In the genomic region with DNA sequence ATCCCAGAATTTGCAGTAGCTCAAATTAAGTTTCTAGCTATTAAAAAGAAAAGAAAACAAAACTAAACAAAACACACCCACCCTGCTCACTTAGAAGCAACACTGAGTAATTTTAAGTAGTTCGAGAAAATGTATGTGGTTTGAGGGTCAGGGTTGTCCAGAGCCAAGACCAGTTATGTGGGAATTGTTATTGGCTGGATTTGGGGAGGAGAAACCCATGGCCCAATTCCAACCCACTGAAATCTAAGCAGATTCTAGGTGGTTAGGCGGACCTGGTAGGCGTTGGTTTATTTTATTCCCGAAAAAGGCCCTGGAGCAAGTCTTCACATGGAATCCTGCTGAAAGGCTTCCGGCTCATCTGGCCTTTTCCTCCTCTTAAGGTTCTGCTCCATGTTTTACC, we compare ENCODE assay signal across 18 cellular contexts.
DNase-seq lines count a peak whose midpoint lies in the region; ATAC-seq, FAIRE-seq and TF ChIP-seq lines count a peak whose summit lies in the region.
"Had no signal": no experiment of that assay in that cellular context is flagged by ENCODE, and none has a peak within 500 bp of the region (broad histone marks: within the 10 kb centered on the region; RNA-seq: fewer than 3 reads in every experiment).

No MANE protein-coding gene starts in this region.

- peaks cover 27% of the 10 kb centered on the region for H3K4me1 Mint-ChIP-seq in endodermal cell
- peaks cover 15% of the 10 kb centered on the region for H3K4me1 Mint-ChIP-seq in activated T-helper 17 cell treated with anti-CD3 and anti-CD28 coated beads, Interleukin-2, amount 50 U/mL, for 72 hours

- DNase-seq in NCI-H226 (peak; percentile 59), endodermal cell (no peak), uterus (no peak), Kasumi-1 (lab: John Stamatoyannopoulos, UW) (no peak), GM12892 (ENCODE audit: insufficient read length) (no peak)
- DNase-seq: activated naive CD8-positive, alpha-beta T cell treated with anti-CD3 and anti-CD28 coated beads, Interleukin-2, amount 10 ng/mL, durations not matched to agents 7 days and 5 days; effector CD4-positive, alpha-beta T cell; head of caudate nucleus; MV-4-11; NCI-H2171 had no signal

- H3K4me3 ChIP-seq in endodermal cell (ENCODE audit: low read length) (no peak overlapping the region), muscle layer of colon (ENCODE audit: low read depth in 1 of 2, low read length in 2 of 2) (no peak overlapping the region), uterus (no peak overlapping the region)
- H3K4me3 ChIP-seq: skin epidermis had no signal

- no peak overlapping the region for H3K4me3 Mint-ChIP-seq in endodermal cell
- H3K4me3 Mint-ChIP-seq in activated T-helper 17 cell treated with anti-CD3 and anti-CD28 coated beads, Interleukin-2, amount 50 U/mL, for 72 hours = no peak overlapping the region
- H3K4me3 Mint-ChIP-seq: activated naive CD8-positive, alpha-beta T cell treated with anti-CD3 and anti-CD28 coated beads, Interleukin-2, amount 10 ng/mL, durations not matched to agents 7 days and 5 days; neural crest cell; WTC11 had no signal

- H3K9ac ChIP-seq in endodermal cell (ENCODE audit: extremely low read depth, low read length, poor library complexity, severe bottlenecking) = no peak overlapping the region
- H3K9ac ChIP-seq in muscle layer of colon (ENCODE audit: low read length) = no peak overlapping the region

- TF ChIP-seq POLR2A in uterus (IDR thresholded peaks at IDR 0.05) = no peak
- TF ChIP-seq POLR2A in GM12892 (IDR thresholded peaks at IDR 0.05; ENCODE audit: low read depth, low read length) = no peak

- TF ChIP-seq CTCF in endodermal cell (conservative IDR thresholded peaks at IDR 0.05) = no peak
- TF ChIP-seq CTCF in uterus (IDR thresholded peaks at IDR 0.05) = no peak

- H3K27ac ChIP-seq in endodermal cell (ENCODE audit: low read depth, low read length) = no peak overlapping the region
- H3K27ac ChIP-seq in muscle layer of colon (ENCODE audit: low read depth, low read length) = peak overlapping the region; percentile 39
- H3K27ac ChIP-seq in uterus = peak overlapping the region; percentile 74 to 89
- H3K27ac ChIP-seq: skin epidermis had no signal

- peaks cover 18% of the 10 kb centered on the region for H3K4me1 ChIP-seq in endodermal cell (ENCODE audit: control insufficient read depth, insufficient read depth, low read length)
- peaks cover 67% of the 10 kb centered on the region for H3K4me1 ChIP-seq in muscle layer of colon (ENCODE audit: insufficient read depth, low read length)
- peaks cover 8 to 9% of the 10 kb centered on the region in 2 donors for H3K4me1 ChIP-seq in uterus

- peaks cover 9% of the 10 kb centered on the region for H3K36me3 Mint-ChIP-seq in endodermal cell (ENCODE audit: low read depth)
- H3K36me3 Mint-ChIP-seq in activated T-helper 17 cell treated with anti-CD3 and anti-CD28 coated beads, Interleukin-2, amount 50 U/mL, for 72 hours (ENCODE audit: low read depth) = no peaks in the 10 kb centered on the region
- H3K36me3 Mint-ChIP-seq: WTC11 had no signal

- no peaks in the 10 kb centered on the region for H3K27me3 Mint-ChIP-seq in endodermal cell (ENCODE audit: insufficient read depth)
- H3K27me3 Mint-ChIP-seq in activated T-helper 17 cell treated with anti-CD3 and anti-CD28 coated beads, Interleukin-2, amount 50 U/mL, for 72 hours = no peaks in the 10 kb centered on the region

- intact Hi-C loops in uterus (cut with DNase I; ENCODE audit: low total_unique reads) = no loop called here

- FAIRE-seq in GM12892 (lab: Jason Lieb, UNC) = no peak
- FAIRE-seq: HTR-8/SVneo had no signal

- H3K27me3 ChIP-seq in endodermal cell (ENCODE audit: control insufficient read depth, insufficient read depth, low read length, poor library complexity, severe bottlenecking) = no peaks in the 10 kb centered on the region
- H3K27me3 ChIP-seq in muscle layer of colon (ENCODE audit: control insufficient read depth in 1 of 2, insufficient read depth in 2 of 2, low read length in 2 of 2) = no peaks in the 10 kb centered on the region
- H3K27me3 ChIP-seq in uterus = no peaks in the 10 kb centered on the region

- H3K9me3 ChIP-seq in endodermal cell (ENCODE audit: control insufficient read depth, low read length) (no peaks in the 10 kb centered on the region), muscle layer of colon (ENCODE audit: low read length) (no peaks in the 10 kb centered on the region), uterus (no peaks in the 10 kb centered on the region)

- ATAC-seq in HG03039 (IDR thresholded peaks at IDR 0.05; ENCODE audit: unreplicated experiment) = no peak
- no peak for ATAC-seq in activated T-helper 17 cell treated with anti-CD3 and anti-CD28 coated beads, Interleukin-2, amount 50 U/mL, for 72 hours (replicated peaks)
- ATAC-seq: HCT116, WTC11 had no signal

- WGBS in endodermal cell (ENCODE audit: insufficient coverage in 1 of 2, insufficient read length in 1 of 2), 2 experiments = 94 to 100% methylated on average over 3 to 5 of the region's 5 CpGs

- no peaks in the 10 kb centered on the region for H3K9me3 Mint-ChIP-seq in endodermal cell
- H3K9me3 Mint-ChIP-seq in activated T-helper 17 cell treated with anti-CD3 and anti-CD28 coated beads, Interleukin-2, amount 50 U/mL, for 72 hours = no peaks in the 10 kb centered on the region
- H3K9me3 Mint-ChIP-seq: neural crest cell, WTC11 had no signal

- H3K36me3 ChIP-seq in endodermal cell (ENCODE audit: control insufficient read depth, insufficient read depth, low read length) (peaks cover 64% of the 10 kb centered on the region), muscle layer of colon (ENCODE audit: insufficient read depth, low read length) (peaks cover 1% of the 10 kb centered on the region), uterus (no peaks in the 10 kb centered on the region)

- H3K27ac Mint-ChIP-seq in endodermal cell = peak overlapping the region; percentile 48
- H3K27ac Mint-ChIP-seq in activated T-helper 17 cell treated with anti-CD3 and anti-CD28 coated beads, Interleukin-2, amount 50 U/mL, for 72 hours = no peak overlapping the region
- H3K27ac Mint-ChIP-seq: activated naive CD8-positive, alpha-beta T cell treated with anti-CD3 and anti-CD28 coated beads, Interleukin-2, amount 10 ng/mL, durations not matched to agents 7 days and 5 days; WTC11 had no signal
